In the genomic region with DNA sequence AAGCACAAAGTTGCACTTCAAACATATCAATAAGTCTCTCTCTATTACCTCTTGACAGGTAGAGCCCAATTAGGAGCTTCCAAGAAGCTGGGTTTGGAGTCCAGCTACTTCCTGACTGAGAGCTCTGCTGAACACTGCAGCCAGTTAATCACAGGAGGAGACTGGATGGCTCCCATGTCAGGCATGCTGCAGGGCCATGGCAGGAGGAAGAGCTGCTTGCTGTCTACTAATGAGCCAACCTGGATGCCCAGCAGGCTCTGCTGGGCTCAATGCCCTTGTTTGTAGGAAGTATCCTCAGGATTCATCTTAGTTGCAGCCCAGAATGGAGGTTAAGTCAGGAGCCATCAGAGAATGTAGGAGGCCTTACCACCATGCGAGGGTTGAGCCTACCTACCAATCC, we compare ENCODE assay signal across 24 cellular contexts.
"Had no signal": no experiment of that assay in that cellular context is flagged by ENCODE, and none has a peak within 500 bp of the region (broad histone marks: within the 10 kb centered on the region; RNA-seq: fewer than 3 reads in every experiment).

No MANE protein-coding gene starts in this region.

- H3K4me1 ChIP-seq: adrenal gland, esophagus squamous epithelium, pancreas, spleen, testis, upper lobe of left lung had no signal

- H2AFZ ChIP-seq: hepatocyte had no signal

- H3K4me2 ChIP-seq: hepatocyte had no signal

- H3K27me3 ChIP-seq: adrenal gland, esophagus squamous epithelium, hepatocyte, pancreas, testis, upper lobe of left lung had no signal

- H3K27ac ChIP-seq: adrenal gland, esophagus squamous epithelium, hepatocyte, neutrophil, pancreas, spleen, testis, upper lobe of left lung, VCaP had no signal

- ATAC-seq: activated naive CD4-positive, alpha-beta T cell treated with anti-CD3 and anti-CD28 coated beads, Interleukin-2, amount 50 U/mL, for 72 hours; left cardiac atrium; natural killer cell; pancreas; sciatic nerve; stimulated activated memory B cell treated with anti-CD40 and anti-IgM and Interleukin-4, amounts not matched to agents 10 μg/mL and 1 μg/mL and 100 μg/mL, for 72 hours had no signal

- H3K79me2 ChIP-seq: hepatocyte had no signal

- H3K36me3 ChIP-seq: adrenal gland, esophagus squamous epithelium, neutrophil, pancreas, spleen, upper lobe of left lung had no signal

- H3K9me3 ChIP-seq: adrenal gland, esophagus squamous epithelium, neutrophil, pancreas, spleen, testis, upper lobe of left lung had no signal

- DNase-seq: activated CD4-positive, alpha-beta T cell treated with anti-CD3 and anti-CD28 coated beads, Interleukin-2, amount 50 U/mL, for 1 hour; activated CD4-positive, CD25-positive, alpha-beta regulatory T cell treated with anti-CD3 and anti-CD28 coated beads, Interleukin-2, amount 50 U/mL, for 72 hours; activated CD8-positive, alpha-beta memory T cell treated with anti-CD3 and anti-CD28 coated beads for 24 hours; activated CD8-positive, alpha-beta memory T cell treated with anti-CD3 and anti-CD28 coated beads, Interleukin-2, amount 50 U/mL, for 48 hours; activated gamma-delta T cell treated with Interleukin-2 at 50 U/mL for 16 hours; adrenal gland; effector memory CD4-positive, alpha-beta T cell; esophagus squamous epithelium; left cardiac atrium; natural killer cell; pancreas; spleen; stimulated activated CD4-positive, alpha-beta T cell treated with anti-CD3 and anti-CD28 coated beads, Interleukin-4, amount 100 ng/mL, for 4 hours; testis; upper lobe of left lung had no signal

- H3K4me3 ChIP-seq: adrenal gland, esophagus squamous epithelium, hepatocyte, pancreas, spleen, testis, upper lobe of left lung had no signal

- FAIRE-seq: astrocyte, endothelial cell of umbilical vein, islet of Langerhans, pancreas had no signal
